In genomic region chr1:150601540-150601939, GRCh38 we compare ENCODE assay signal across 25 cellular contexts.
"Had no signal": no experiment of that assay in that cellular context is flagged by ENCODE, and none has a peak within 500 bp of the region (broad histone marks: within the 10 kb centered on the region; RNA-seq: fewer than 3 reads in every experiment).

No MANE protein-coding gene starts in this region.

- H2AFZ ChIP-seq: hepatocyte had no signal

- H3K4me1 Mint-ChIP-seq: stimulated activated memory B cell treated with anti-CD40 and anti-IgM and Interleukin-4, amounts not matched to agents 10 μg/mL and 1 μg/mL and 100 μg/mL, for 72 hours had no signal

- H3K27me3 ChIP-seq: dorsolateral prefrontal cortex, esophagus muscularis mucosa, foreskin keratinocyte, gastroesophageal sphincter, heart left ventricle, hepatocyte, spleen, tibial nerve, upper lobe of left lung had no signal

- H3K4me3 Mint-ChIP-seq: naive B cell; natural killer cell treated with Interleukin-12 subunit alpha and Interleukin-12 subunit beta and Interleukin-15 and Interleukin-18, amount 100 ng/mL, for 72 hours; neural crest cell; stimulated activated memory B cell treated with anti-CD40 and anti-IgM and Interleukin-4, amounts not matched to agents 10 μg/mL and 1 μg/mL and 100 μg/mL, for 72 hours had no signal

- H3K27me3 Mint-ChIP-seq: naive B cell; natural killer cell treated with Interleukin-12 subunit alpha and Interleukin-12 subunit beta and Interleukin-15 and Interleukin-18, amount 100 ng/mL, for 72 hours; stimulated activated memory B cell treated with anti-CD40 and anti-IgM and Interleukin-4, amounts not matched to agents 10 μg/mL and 1 μg/mL and 100 μg/mL, for 72 hours had no signal

- H3K9me3 Mint-ChIP-seq: naive B cell; natural killer cell treated with Interleukin-12 subunit alpha and Interleukin-12 subunit beta and Interleukin-15 and Interleukin-18, amount 100 ng/mL, for 72 hours; neural crest cell; stimulated activated memory B cell treated with anti-CD40 and anti-IgM and Interleukin-4, amounts not matched to agents 10 μg/mL and 1 μg/mL and 100 μg/mL, for 72 hours had no signal

- H3K27ac ChIP-seq: dorsolateral prefrontal cortex, esophagus muscularis mucosa, foreskin keratinocyte, gastroesophageal sphincter, heart left ventricle, hepatocyte, psoas muscle, skin epidermis, thoracic aorta, tibial nerve had no signal

- FAIRE-seq: endothelial cell of umbilical vein, urothelium cell line had no signal

- H3K4me2 ChIP-seq: hepatocyte had no signal

- DNase-seq: cerebellar nuclear complex; cortex of kidney; dorsolateral prefrontal cortex; effector CD8-positive, alpha-beta T cell; foreskin keratinocyte; heart left ventricle; kidney; naive B cell; psoas muscle; right cardiac atrium; spleen; stimulated activated CD4-positive, alpha-beta T cell treated with anti-CD3 and anti-CD28 coated beads, Interleukin-4, amount 100 ng/mL, for 4 hours; stimulated activated naive CD8-positive, alpha-beta T cell treated with anti-CD3 and anti-CD28 coated beads, Interleukin-15, Interleukin-2, amounts not matched to agents 100 U/mL and 50 U/mL, for 24 hours; upper lobe of left lung had no signal

- H3K4me3 ChIP-seq: dorsolateral prefrontal cortex, esophagus muscularis mucosa, gastroesophageal sphincter, heart left ventricle, hepatocyte, psoas muscle, skin epidermis, spleen, thoracic aorta, tibial nerve, upper lobe of left lung had no signal

- ATAC-seq: foreskin keratinocyte; gastroesophageal sphincter; heart left ventricle; natural killer cell treated with Interleukin-12 subunit alpha and Interleukin-12 subunit beta and Interleukin-15 and Interleukin-18, amount 100 ng/mL, for 72 hours; psoas muscle; right cardiac atrium; stimulated activated memory B cell treated with anti-CD40 and anti-IgM and Interleukin-4, amounts not matched to agents 10 μg/mL and 1 μg/mL and 100 μg/mL, for 72 hours; stimulated activated naive CD8-positive, alpha-beta T cell treated with anti-CD3 and anti-CD28 coated beads, Interleukin-15, Interleukin-2, amounts not matched to agents 100 U/mL and 50 U/mL, for 24 hours had no signal

- H3K9me3 ChIP-seq: esophagus muscularis mucosa, gastroesophageal sphincter, heart left ventricle, psoas muscle, spleen, thoracic aorta, tibial nerve, upper lobe of left lung had no signal

- H3K36me3 Mint-ChIP-seq: naive B cell; natural killer cell treated with Interleukin-12 subunit alpha and Interleukin-12 subunit beta and Interleukin-15 and Interleukin-18, amount 100 ng/mL, for 72 hours had no signal

- H3K27ac Mint-ChIP-seq: stimulated activated memory B cell treated with anti-CD40 and anti-IgM and Interleukin-4, amounts not matched to agents 10 μg/mL and 1 μg/mL and 100 μg/mL, for 72 hours had no signal
